23 cellular contexts compared by ENCODE assay signal in genomic region chr6:18444176-18444575, GRCh38. TPM values are rescaled to one million over a fixed set of nuclear protein-coding genes. Genes with fewer than 3 reads are reported as not detected.
A peak's percentile ranks its signal among the peaks of the same experiment; 100 is the strongest.
DNase-seq lines count a peak whose midpoint lies in the region; ATAC-seq and TF ChIP-seq lines count a peak whose summit lies in the region.
"Had no signal": no experiment of that assay in that cellular context is flagged by ENCODE, and none has a peak within 500 bp of the region (broad histone marks: within the 10 kb centered on the region; RNA-seq: fewer than 3 reads in every experiment).

No MANE protein-coding gene starts in this region.

- H3K27me3 ChIP-seq in Karpas-422 (ENCODE audit: low read length) (no peaks in the 10 kb centered on the region), fibroblast of lung (ENCODE audit: control insufficient read depth, insufficient read depth, low read length) (no peaks in the 10 kb centered on the region), gastrocnemius medialis (no peaks in the 10 kb centered on the region), left lung (no peaks in the 10 kb centered on the region)
- H3K27me3 ChIP-seq: ovary had no signal

- TF ChIP-seq CTCF in AG09319 (IDR thresholded peaks at IDR 0.05; ENCODE audit: low read depth, low read length) (no peak), fibroblast of lung (conservative IDR thresholded peaks at IDR 0.05 in 1 of 2, IDR thresholded peaks at IDR 0.05 in 1 of 2; ENCODE audit: low read depth in 1 of 2, low read length in 2 of 2) (no peak), gastrocnemius medialis (IDR thresholded peaks at IDR 0.05 in 4 of 5, conservative IDR thresholded peaks at IDR 0.05 in 1 of 5) (no peak), left lung (IDR thresholded peaks at IDR 0.05) (no peak)

- no peaks in the 10 kb centered on the region for H3K9me3 Mint-ChIP-seq in natural killer cell treated with Interleukin-12 subunit alpha and Interleukin-12 subunit beta and Interleukin-15 and Interleukin-18, amount 100 ng/mL, for 72 hours
- H3K9me3 Mint-ChIP-seq: activated naive CD4-positive, alpha-beta T cell treated with anti-CD3 and anti-CD28 coated beads, Interleukin-2, amount 10 ng/mL, durations not matched to agents 7 days and 5 days; natural killer cell; WTC11 had no signal

- H3K4me2 ChIP-seq in Karpas-422 (ENCODE audit: low read depth, low read length, poor library complexity, severe bottlenecking) (no peak overlapping the region), fibroblast of lung (ENCODE audit: extremely low read depth, insufficient read depth, low read length) (no peak overlapping the region)

- peaks cover 5% of the 10 kb centered on the region; the same call in 1 of the 2 replicates for H3K36me3 ChIP-seq in Karpas-422 (ENCODE audit: insufficient read depth, low read length)
- H3K36me3 ChIP-seq in fibroblast of lung (ENCODE audit: control insufficient read depth, insufficient read depth, low read length): no peaks in the 10 kb centered on the region
- no peaks in the 10 kb centered on the region for H3K36me3 ChIP-seq in gastrocnemius medialis
- peaks cover 0 to 33% of the 10 kb centered on the region in 2 donors for H3K36me3 ChIP-seq in left lung
- H3K36me3 ChIP-seq: ovary had no signal

- no peak overlapping the region for H3K9ac ChIP-seq in Karpas-422 (ENCODE audit: low read length)
- H3K9ac ChIP-seq in fibroblast of lung (ENCODE audit: insufficient read depth, low read length): no peak overlapping the region

- H2AFZ ChIP-seq in Karpas-422 (ENCODE audit: low read length) (no peak overlapping the region), fibroblast of lung (ENCODE audit: low read length) (no peak overlapping the region)

- peaks cover 5% of the 10 kb centered on the region in 2 donors for H3K4me1 Mint-ChIP-seq in natural killer cell treated with Interleukin-12 subunit alpha and Interleukin-12 subunit beta and Interleukin-15 and Interleukin-18, amount 100 ng/mL, for 72 hours (ENCODE audit: low read depth in 2 of 2)
- H3K4me1 Mint-ChIP-seq: WTC11 had no signal

- H4K20me1 ChIP-seq in Karpas-422 (ENCODE audit: insufficient read depth, low read depth, low read length) (no peaks in the 10 kb centered on the region), fibroblast of lung (ENCODE audit: control insufficient read depth, extremely low read depth, insufficient read depth, low read length) (no peaks in the 10 kb centered on the region)

- peaks cover 58% of the 10 kb centered on the region for H3K4me1 ChIP-seq in Karpas-422 (ENCODE audit: low read length)
- peaks cover 3% of the 10 kb centered on the region for H3K4me1 ChIP-seq in fibroblast of lung (ENCODE audit: control insufficient read depth, extremely low read depth, insufficient read depth, low read length)
- peaks cover 69 to 75% of the 10 kb centered on the region in 2 donors for H3K4me1 ChIP-seq in gastrocnemius medialis
- H3K4me1 ChIP-seq in left lung: peaks cover 0 to 52% of the 10 kb centered on the region in 2 donors

- H3K79me2 ChIP-seq in Karpas-422 (ENCODE audit: low read length) (peaks cover 67% of the 10 kb centered on the region), fibroblast of lung (ENCODE audit: control insufficient read depth, insufficient read depth, low read length) (no peaks in the 10 kb centered on the region)

- no peaks in the 10 kb centered on the region for H3K9me3 ChIP-seq in Karpas-422 (ENCODE audit: low read length)
- no peaks in the 10 kb centered on the region for H3K9me3 ChIP-seq in fibroblast of lung (ENCODE audit: control insufficient read depth, insufficient read depth, low read depth, low read length)
- H3K9me3 ChIP-seq in gastrocnemius medialis: no peaks in the 10 kb centered on the region
- H3K9me3 ChIP-seq in left lung: no peaks in the 10 kb centered on the region
- H3K9me3 ChIP-seq: ovary had no signal

- no peak overlapping the region for H3K4me3 Mint-ChIP-seq in natural killer cell treated with Interleukin-12 subunit alpha and Interleukin-12 subunit beta and Interleukin-15 and Interleukin-18, amount 100 ng/mL, for 72 hours
- H3K4me3 Mint-ChIP-seq: activated naive CD4-positive, alpha-beta T cell treated with anti-CD3 and anti-CD28 coated beads, Interleukin-2, amount 10 ng/mL, durations not matched to agents 7 days and 5 days; natural killer cell; WTC11 had no signal

- no peak overlapping the region for H3K27ac Mint-ChIP-seq in natural killer cell treated with Interleukin-12 subunit alpha and Interleukin-12 subunit beta and Interleukin-15 and Interleukin-18, amount 100 ng/mL, for 72 hours
- H3K27ac Mint-ChIP-seq: activated naive CD4-positive, alpha-beta T cell treated with anti-CD3 and anti-CD28 coated beads, Interleukin-2, amount 10 ng/mL, durations not matched to agents 7 days and 5 days; natural killer cell; WTC11 had no signal

- DNase-seq in AG09319 (ENCODE audit: extremely low read depth, low read depth) (peak; percentile 3), Karpas-422 (no peak), fibroblast of lung (ENCODE audit: low read depth in 2 of 2) (peak; percentile 45 to 55), gastrocnemius medialis (no peak), medulla oblongata (ENCODE audit: extremely low spot score) (no peak), left lung (no peak)
- no peak for DNase-seq in activated CD4-positive, alpha-beta T cell treated with anti-CD3 and anti-CD28 coated beads for 1 hour
- DNase-seq in natural killer cell treated with Interleukin-12 subunit alpha and Interleukin-12 subunit beta and Interleukin-15 and Interleukin-18, amount 100 ng/mL, for 72 hours (ENCODE audit: low spot score): no peak
- DNase-seq: activated CD4-positive, alpha-beta T cell treated with anti-CD3 and anti-CD28 coated beads, Interleukin-2, amount 50 U/mL, for 4 hours; activated naive CD4-positive, alpha-beta T cell treated with anti-CD3 and anti-CD28 coated beads, Interleukin-2, amount 10 ng/mL, durations not matched to agents 7 days and 5 days; amniotic stem cell; cortex of kidney; DMS153; natural killer cell; NCI-H1105 treated with DMSO at 0.1 percent for 48 hours; NCI-H1930; NCI-H2227 treated with DMSO at 0.1 percent for 48 hours; ovary; SHP77; stimulated activated CD4-positive, alpha-beta T cell treated with anti-CD3 and anti-CD28 coated beads, Interleukin-2, amount 100 ng/mL, for 48 hours; substantia nigra had no signal

- H3K36me3 Mint-ChIP-seq in natural killer cell treated with Interleukin-12 subunit alpha and Interleukin-12 subunit beta and Interleukin-15 and Interleukin-18, amount 100 ng/mL, for 72 hours: no peaks in the 10 kb centered on the region
- H3K36me3 Mint-ChIP-seq: activated naive CD4-positive, alpha-beta T cell treated with anti-CD3 and anti-CD28 coated beads, Interleukin-2, amount 10 ng/mL, durations not matched to agents 7 days and 5 days; natural killer cell; WTC11 had no signal

- no peaks in the 10 kb centered on the region for H3K27me3 Mint-ChIP-seq in natural killer cell treated with Interleukin-12 subunit alpha and Interleukin-12 subunit beta and Interleukin-15 and Interleukin-18, amount 100 ng/mL, for 72 hours
- H3K27me3 Mint-ChIP-seq: activated naive CD4-positive, alpha-beta T cell treated with anti-CD3 and anti-CD28 coated beads, Interleukin-2, amount 10 ng/mL, durations not matched to agents 7 days and 5 days had no signal

- in situ Hi-C loops in gastrocnemius medialis (cut with MboI; ENCODE audit: low sequenced_read_pairs in 4 of 4): no loop called here

- no peaks in the 10 kb centered on the region for H3K9me2 ChIP-seq in Karpas-422 (replicated peaks; ENCODE audit: insufficient read depth, low read length)

- H3K27ac ChIP-seq in Karpas-422 (ENCODE audit: low read length): peak overlapping the region; percentile 64; the same call in 1 of the 2 replicates
- H3K27ac ChIP-seq in fibroblast of lung (ENCODE audit: insufficient read depth, low read length): no peak overlapping the region
- peak overlapping the region; percentile 27 to 55 (median 47) for H3K27ac ChIP-seq in gastrocnemius medialis
- H3K27ac ChIP-seq in left lung: peak overlapping the region in 1 of 2 donors; percentile 3
- H3K27ac ChIP-seq: ovary had no signal

- intact Hi-C loops in gastrocnemius medialis (cut with DNase I; ENCODE audit: low total_unique reads): no loop called here
- intact Hi-C loops in left lung (cut with DNase I): no loop called here

- TF ChIP-seq POLR2A in gastrocnemius medialis (IDR thresholded peaks at IDR 0.05): no peak

- no peak overlapping the region for H3K4me3 ChIP-seq in Karpas-422 (ENCODE audit: low read length)
- H3K4me3 ChIP-seq in fibroblast of lung (replicated peaks in 1 of 4; ENCODE audit: control extremely low read depth in 1 of 4, insufficient read depth in 1 of 4, low read depth in 3 of 4, low read length in 4 of 4): no peak overlapping the region
- peak overlapping the region in 1 of 4 donors; percentile 2 for H3K4me3 ChIP-seq in gastrocnemius medialis
- no peak overlapping the region for H3K4me3 ChIP-seq in left lung
- H3K4me3 ChIP-seq: ovary had no signal

- no peak for ATAC-seq in gastrocnemius medialis
- no peak for ATAC-seq in natural killer cell treated with Interleukin-12 subunit alpha and Interleukin-12 subunit beta and Interleukin-15 and Interleukin-18, amount 100 ng/mL, for 72 hours
- no peak for ATAC-seq in left lung
- ATAC-seq: natural killer cell, Panc1, WTC11 had no signal

RNA-seq across cellular contexts. Expression of gene RNF144B, which starts 57.0 kb away (rescaled TPM):
- 28.1 and 36.4 TPM in 2 replicates for total RNA-seq in Karpas-422 (2014; rRNA removed; shearing (Covaris generic); ENCODE audit: low replicate concordance)
- total RNA-seq in fibroblast of lung (0.26 and 0.83 TPM in 2 replicates), gastrocnemius medialis (10 to 100 TPM in 3 of 4 donors, 1 to 10 TPM in 1; 8.4 to 47.0 (median 31.9) TPM), left lung (10 to 100 TPM; 60.4 to 74.8 TPM)
- 0.29 and 0.61 TPM in 2 replicates for polyA plus RNA-seq in fibroblast of lung
- 0.54 and 0.76 TPM in 2 replicates for polyA plus RNA-seq in fibroblast of lung (2012)
- polyA minus RNA-seq in fibroblast of lung (ENCODE audit: low replicate concordance): 0.07 and 2.7 TPM in 2 replicates
- total RNA-seq in natural killer cell treated with Interleukin-12 subunit alpha and Interleukin-12 subunit beta and Interleukin-15 and Interleukin-18, amount 100 ng/mL, for 72 hours: 1 to 10 TPM in 1 of 2 donors, under 1 TPM in 1; 0.76 to 2.0 TPM

Comparison
In these comparisons a context has a peak if more than half of its experiments do, and no peak if none do; other contexts are left out.
1. DNase-seq: peak in AG09319 (single experiment) and fibroblast of lung (2 of 2); none in Karpas-422 (single experiment), gastrocnemius medialis (0 of 2), activated CD4-positive, alpha-beta T cell treated with anti-CD3 and anti-CD28 coated beads for 1 hour (single experiment), medulla oblongata (single experiment), natural killer cell treated with Interleukin-12 subunit alpha and Interleukin-12 subunit beta and Interleukin-15 and Interleukin-18, amount 100 ng/mL, for 72 hours (single experiment) and left lung (0 of 2).